23 cellular contexts compared by ENCODE assay signal in genomic region chr6:169381988-169382387, GRCh38.
"Had no signal": no experiment of that assay in that cellular context is flagged by ENCODE, and none has a peak within 500 bp of the region (broad histone marks: within the 10 kb centered on the region; RNA-seq: fewer than 3 reads in every experiment).

No MANE protein-coding gene starts in this region.

- FAIRE-seq: colon, endothelial cell of umbilical vein, islet of Langerhans, keratinocyte had no signal

- H3K36me3 Mint-ChIP-seq: mesothelial cell of epicardium had no signal

- H3K9me3 ChIP-seq: esophagus squamous epithelium, gastrocnemius medialis, left lung, lower lobe of right lung, mucosa of descending colon had no signal

- H3K27me3 ChIP-seq: esophagus squamous epithelium, left lung had no signal

- H3K4me3 Mint-ChIP-seq: mesothelial cell of epicardium had no signal

- H3K36me3 ChIP-seq: esophagus squamous epithelium, gastrocnemius medialis, heart right ventricle, left lung, lower lobe of right lung had no signal

- DNase-seq: dermis blood vessel endothelial cell; dorsolateral prefrontal cortex; effector CD4-positive, alpha-beta T cell; effector memory CD4-positive, alpha-beta T cell; esophagus squamous epithelium; foreskin fibroblast; foreskin melanocyte; gastrocnemius medialis; glutamatergic neuron; heart right ventricle; hippocampal formation; left cardiac atrium; left lung; left ventricle myocardium superior; lower lobe of right lung; mesenchymal stem cell; mucosa of descending colon had no signal

- H3K27ac ChIP-seq: coronary artery, dorsolateral prefrontal cortex, esophagus squamous epithelium, gastrocnemius medialis, heart right ventricle, left lung, lower lobe of right lung had no signal

- H3K4me1 ChIP-seq: gastrocnemius medialis, left lung, lower lobe of right lung had no signal

- H3K27ac Mint-ChIP-seq: mesothelial cell of epicardium had no signal

- ATAC-seq: gastrocnemius medialis, heart right ventricle, left cardiac atrium, left lung, left ventricle myocardium superior, lower lobe of right lung, mucosa of descending colon had no signal

- H3K4me3 ChIP-seq: coronary artery, dorsolateral prefrontal cortex, esophagus squamous epithelium, gastrocnemius medialis, heart right ventricle, left lung, lower lobe of right lung, mucosa of descending colon had no signal
